1 cellular context compared by ENCODE assay signal in genomic region chr17:75046583-75047289, GRCh38.
TF ChIP-seq lines count a peak whose summit lies in the region.

Gene ATP5PD, minus strand, starts transcription at chr17:75046969. Its CDS starts 4,319 bp downstream, at chr17:75042650.
Gene KCTD2, plus strand, starts transcription at chr17:75047225. Its CDS starts 26 bp downstream, at chr17:75047251.

TF ChIP-seq in HepG2, 621 proteins besides CTCF, POLR2A, EP300 and RAD21 (continued from another document and continues in another):
- no peak; the same call in 1 of the 2 replicates for TF ChIP-seq BRF2 (CRISPR knock-in tag; IDR thresholded peaks at IDR 0.05)
- TF ChIP-seq ETS1 (CRISPR knock-in tag; IDR thresholded peaks at IDR 0.05): no peak
- TF ChIP-seq FOSL2 (CRISPR knock-in tag; IDR thresholded peaks at IDR 0.05): peak; percentile 52
- no peak for TF ChIP-seq ZXDC (CRISPR knock-in tag; IDR thresholded peaks at IDR 0.05)
- peak; percentile 78; the same call in 1 of the 2 replicates for TF ChIP-seq THAP9 (CRISPR knock-in tag; IDR thresholded peaks at IDR 0.05; ENCODE audit: borderline replicate concordance)
- peak; percentile 79; the same call in 2 of the 3 replicates for TF ChIP-seq MXI1 (IDR thresholded peaks at IDR 0.05; ENCODE audit: borderline replicate concordance, low read depth, low read length)
- no peak for TF ChIP-seq PRMT3 (CRISPR knock-in tag; IDR thresholded peaks at IDR 0.05; ENCODE audit: borderline replicate concordance, low read depth)
- TF ChIP-seq RARG (CRISPR knock-in tag; IDR thresholded peaks at IDR 0.05; ENCODE audit: low read depth): no peak
- no peak for TF ChIP-seq HOXA9 (CRISPR knock-in tag; IDR thresholded peaks at IDR 0.05; ENCODE audit: borderline replicate concordance)
- TF ChIP-seq AFF4 (CRISPR knock-in tag; IDR thresholded peaks at IDR 0.05): 0 out of 2 replicates have a peak, but pooled peaks have one; percentile 81
- TF ChIP-seq RNF219 (CRISPR knock-in tag; IDR thresholded peaks at IDR 0.05): no peak; the same call in 1 of the 2 replicates
- no peak for TF ChIP-seq ZNF773 (CRISPR knock-in tag; IDR thresholded peaks at IDR 0.05; ENCODE audit: borderline replicate concordance)
- TF ChIP-seq ZBTB26 (CRISPR knock-in tag; IDR thresholded peaks at IDR 0.05; ENCODE audit: borderline replicate concordance): no peak; the same call in 1 of the 2 replicates
- peak; percentile 17; the same call in 1 of the 2 replicates for TF ChIP-seq NCOR1 (IDR thresholded peaks at IDR 0.05; ENCODE audit: borderline replicate concordance, low read length)
- TF ChIP-seq ZNF383 (CRISPR knock-in tag; IDR thresholded peaks at IDR 0.05; ENCODE audit: borderline replicate concordance): no peak
- no peak for TF ChIP-seq CERS6 (CRISPR knock-in tag; IDR thresholded peaks at IDR 0.05)
- TF ChIP-seq ELF3 (CRISPR knock-in tag; IDR thresholded peaks at IDR 0.05): peak; percentile 63; the same call in 1 of the 2 replicates
- TF ChIP-seq EED (CRISPR knock-in tag; IDR thresholded peaks at IDR 0.05): peak; percentile 13; the same call in 1 of the 2 replicates
- TF ChIP-seq MXD3 (CRISPR knock-in tag; IDR thresholded peaks at IDR 0.05): peak; percentile 70
- TF ChIP-seq PHF20 (CRISPR knock-in tag; IDR thresholded peaks at IDR 0.05): peak; percentile 86
- peak; percentile 29 for TF ChIP-seq DBP (CRISPR knock-in tag; IDR thresholded peaks at IDR 0.05; ENCODE audit: not compliant biosample characterization)
- TF ChIP-seq PAXIP1 (CRISPR knock-in tag; conservative IDR thresholded peaks at IDR 0.05): peak; percentile 67
- TF ChIP-seq ZSCAN29 (CRISPR knock-in tag; conservative IDR thresholded peaks at IDR 0.05): peak; percentile 56; the same call in 1 of the 2 replicates
- peak; percentile 74; the same call in 1 of the 2 replicates for TF ChIP-seq SRY (CRISPR knock-in tag; IDR thresholded peaks at IDR 0.05)
- peak; percentile 48; the same call in 1 of the 2 replicates for TF ChIP-seq ZIK1 (CRISPR knock-in tag; IDR thresholded peaks at IDR 0.05; ENCODE audit: borderline replicate concordance, low read depth)
- TF ChIP-seq ZNF180 (CRISPR knock-in tag; IDR thresholded peaks at IDR 0.05; ENCODE audit: borderline replicate concordance, low read depth): no peak
- peak; percentile 92 for TF ChIP-seq GATAD1 (CRISPR knock-in tag; IDR thresholded peaks at IDR 0.05)
- no peak for TF ChIP-seq SCMH1 (CRISPR knock-in tag; IDR thresholded peaks at IDR 0.05; ENCODE audit: borderline replicate concordance)
- TF ChIP-seq ZNF121 (CRISPR knock-in tag; IDR thresholded peaks at IDR 0.05): 0 out of 2 replicates have a peak, but pooled peaks have one; percentile 29
- peak; percentile 92 for TF ChIP-seq ZSCAN21 (CRISPR knock-in tag; IDR thresholded peaks at IDR 0.05; ENCODE audit: borderline replicate concordance)
- 0 out of 2 replicates have a peak, but pooled peaks have one; percentile 1 for TF ChIP-seq SNAPC2 (CRISPR knock-in tag; IDR thresholded peaks at IDR 0.05)
- peak; percentile 58; the same call in 1 of the 2 replicates for TF ChIP-seq RXRB (CRISPR knock-in tag; IDR thresholded peaks at IDR 0.05; ENCODE audit: borderline replicate concordance)
- TF ChIP-seq ZNF124 (CRISPR knock-in tag; IDR thresholded peaks at IDR 0.05): peak; percentile 83
- peak; percentile 89 for TF ChIP-seq TAF1 (CRISPR knock-in tag; IDR thresholded peaks at IDR 0.05)
